ENCODE assay signal across 1 cellular context in genomic region chrX:153766098-153766817, GRCh38.
A peak's percentile ranks its signal among the peaks of the same experiment; 100 is the strongest.
TF ChIP-seq lines count a peak whose summit lies in the region.

No MANE protein-coding gene starts in this region.

TF ChIP-seq in K562, 482 proteins besides CTCF, POLR2A, EP300 and RAD21 (continued from another document and continues in another):
- TF ChIP-seq ZNF280B (CRISPR knock-in tag; IDR thresholded peaks at IDR 0.05) (no peak), COPS2 (conservative IDR thresholded peaks at IDR 0.05) (no peak), FOSL1 (tag; conservative IDR thresholded peaks at IDR 0.05) (peak; percentile 89), THRAP3 (IDR thresholded peaks at IDR 0.05; ENCODE audit: borderline replicate concordance) (no peak), MAFG (tag; conservative IDR thresholded peaks at IDR 0.05) (no peak), THAP7 (CRISPR knock-in tag; IDR thresholded peaks at IDR 0.05) (no peak), MYC (IDR thresholded peaks at IDR 0.05; ENCODE audit: low read depth, low read length) (no peak), MYC (CRISPR knock-in tag; IDR thresholded peaks at IDR 0.05; ENCODE audit: borderline replicate concordance, low read depth) (no peak), CEBPZ (IDR thresholded peaks at IDR 0.05; ENCODE audit: borderline replicate concordance, low read depth, low read length) (no peak), ADNP (tag; IDR thresholded peaks at IDR 0.05) (no peak), ZNF431 (CRISPR knock-in tag; IDR thresholded peaks at IDR 0.05) (no peak), EP400 (IDR thresholded peaks at IDR 0.05) (no peak), NFIX (CRISPR knock-in tag; IDR thresholded peaks at IDR 0.05; ENCODE audit: low read depth) (no peak), RBFOX2 (IDR thresholded peaks at IDR 0.05; ENCODE audit: low read depth, low read length) (peak; percentile 72), ELK3 (CRISPR knock-in tag; IDR thresholded peaks at IDR 0.05) (no peak), ZEB2 (IDR thresholded peaks at IDR 0.05) (no peak), TARDBP (IDR thresholded peaks at IDR 0.05) (no peak), SP2 (IDR thresholded peaks at IDR 0.05; ENCODE audit: extremely low read depth, low read depth, low read length, poor library complexity, severe bottlenecking) (no peak), ZNF134 (CRISPR knock-in tag; conservative IDR thresholded peaks at IDR 0.05) (no peak), HMBOX1 (IDR thresholded peaks at IDR 0.05) (no peak), ZSCAN29 (IDR thresholded peaks at IDR 0.05) (no peak), ZBTB5 (IDR thresholded peaks at IDR 0.05) (no peak), RBM17 (IDR thresholded peaks at IDR 0.05; ENCODE audit: borderline replicate concordance, low read depth, low read length) (no peak), CREM (IDR thresholded peaks at IDR 0.05; ENCODE audit: low read depth) (no peak; the same call in 1 of the 2 replicates), ZC3H11A (IDR thresholded peaks at IDR 0.05; ENCODE audit: low read depth, low read length) (no peak), RBM25 (IDR thresholded peaks at IDR 0.05; ENCODE audit: low read depth, low read length, severe bottlenecking) (no peak), SUPT5H (IDR thresholded peaks at IDR 0.05) (peak; percentile 73), PCBP2 (IDR thresholded peaks at IDR 0.05; ENCODE audit: low read depth, low read length, poor library complexity, severe bottlenecking) (no peak), HNRNPUL1 (IDR thresholded peaks at IDR 0.05; ENCODE audit: low read length) (no peak), XRCC5 (IDR thresholded peaks at IDR 0.05; ENCODE audit: low read depth, low read length) (0 out of 2 replicates have a peak, but pooled peaks have one; percentile 9), FOXK1 (CRISPR knock-in tag; IDR thresholded peaks at IDR 0.05; ENCODE audit: borderline replicate concordance) (no peak; the same call in 1 of the 2 replicates), SMARCC2 (IDR thresholded peaks at IDR 0.05; ENCODE audit: low read depth) (no peak), ZNF551 (CRISPR knock-in tag; IDR thresholded peaks at IDR 0.05) (no peak), E2F8 (IDR thresholded peaks at IDR 0.05; ENCODE audit: low read depth, partially characterized antibody) (no peak), ZNF212 (CRISPR knock-in tag; IDR thresholded peaks at IDR 0.05) (no peak), L3MBTL2 (IDR thresholded peaks at IDR 0.05) (no peak), GTF2A2 (tag; IDR thresholded peaks at IDR 0.05) (no peak), ARID4B (CRISPR knock-in tag; IDR thresholded peaks at IDR 0.05) (0 out of 2 replicates have a peak, but pooled peaks have one; percentile 62), HDAC1 (IDR thresholded peaks at IDR 0.05) (no peak; a peak in 1 of 4 replicates), PPARD (CRISPR knock-in tag; IDR thresholded peaks at IDR 0.05) (no peak), MCM7 (IDR thresholded peaks at IDR 0.05) (no peak), HMGXB4 (CRISPR knock-in tag; IDR thresholded peaks at IDR 0.05) (no peak), ZNF778 (CRISPR knock-in tag; IDR thresholded peaks at IDR 0.05) (no peak), SOX6 (IDR thresholded peaks at IDR 0.05) (0 out of 2 replicates have a peak, but pooled peaks have one; percentile 17), NFIC (IDR thresholded peaks at IDR 0.05) (peak; percentile 37), ARHGAP35 (IDR thresholded peaks at IDR 0.05; ENCODE audit: partially characterized antibody) (no peak), ARID2 (IDR thresholded peaks at IDR 0.05) (no peak), FOXO4 (CRISPR knock-in tag; IDR thresholded peaks at IDR 0.05) (no peak)
